In the genomic region with DNA sequence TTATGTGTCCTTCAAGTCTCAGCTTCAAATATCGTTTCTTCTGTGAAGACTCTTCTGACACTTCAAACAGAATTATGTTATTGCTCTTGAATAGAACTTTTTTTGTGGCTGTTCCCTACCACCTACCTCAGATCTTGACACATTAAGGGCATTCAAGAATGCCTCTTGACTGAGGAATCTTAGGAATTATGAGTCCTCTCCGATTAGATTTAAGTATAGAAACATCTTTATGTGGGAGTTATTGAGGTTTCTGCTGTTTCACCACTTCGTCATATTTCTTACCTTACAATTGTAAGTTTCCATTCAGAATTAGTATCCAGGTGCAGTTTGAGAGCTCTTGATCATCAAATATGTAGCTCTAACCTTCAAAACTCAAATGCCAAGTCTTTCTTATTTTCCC, we compare ENCODE assay signal across 18 cellular contexts.
"Had no signal": no experiment of that assay in that cellular context is flagged by ENCODE, and none has a peak within 500 bp of the region (broad histone marks: within the 10 kb centered on the region; RNA-seq: fewer than 3 reads in every experiment).

No MANE protein-coding gene starts in this region.

- H3K4me1 ChIP-seq: esophagus muscularis mucosa, gastroesophageal sphincter, right atrium auricular region, sigmoid colon had no signal

- H3K36me3 ChIP-seq: esophagus muscularis mucosa, gastroesophageal sphincter, right atrium auricular region, sigmoid colon had no signal

- H3K27me3 ChIP-seq: esophagus muscularis mucosa, gastroesophageal sphincter, right atrium auricular region, sigmoid colon had no signal

- H3K27ac ChIP-seq: epithelial cell of prostate, esophagus muscularis mucosa, gastroesophageal sphincter, right atrium auricular region, sigmoid colon had no signal

- DNase-seq: effector memory CD8-positive, alpha-beta T cell; immature natural killer cell; left cardiac atrium; left ventricle myocardium superior; mesendoderm; naive thymus-derived CD4-positive, alpha-beta T cell; nephron progenitor cell; posterior cingulate gyrus; sigmoid colon; small intestine; stimulated activated CD4-positive, alpha-beta T cell treated with anti-CD3 and anti-CD28 coated beads, Interleukin-12 subunit alpha, Interleukin-12 subunit beta, amount 100 ng/mL, for 4 hours; stimulated activated naive CD4-positive, alpha-beta T cell treated with Interleukin-2 at 50 U/mL for 16 hours; trophoblast cell had no signal

- H3K4me3 ChIP-seq: esophagus muscularis mucosa, gastroesophageal sphincter, lung, right atrium auricular region, sigmoid colon had no signal

- H3K9me3 ChIP-seq: esophagus muscularis mucosa, gastroesophageal sphincter, right atrium auricular region, sigmoid colon had no signal
